ENCODE assay signal across 8 cellular contexts in the genomic region with DNA sequence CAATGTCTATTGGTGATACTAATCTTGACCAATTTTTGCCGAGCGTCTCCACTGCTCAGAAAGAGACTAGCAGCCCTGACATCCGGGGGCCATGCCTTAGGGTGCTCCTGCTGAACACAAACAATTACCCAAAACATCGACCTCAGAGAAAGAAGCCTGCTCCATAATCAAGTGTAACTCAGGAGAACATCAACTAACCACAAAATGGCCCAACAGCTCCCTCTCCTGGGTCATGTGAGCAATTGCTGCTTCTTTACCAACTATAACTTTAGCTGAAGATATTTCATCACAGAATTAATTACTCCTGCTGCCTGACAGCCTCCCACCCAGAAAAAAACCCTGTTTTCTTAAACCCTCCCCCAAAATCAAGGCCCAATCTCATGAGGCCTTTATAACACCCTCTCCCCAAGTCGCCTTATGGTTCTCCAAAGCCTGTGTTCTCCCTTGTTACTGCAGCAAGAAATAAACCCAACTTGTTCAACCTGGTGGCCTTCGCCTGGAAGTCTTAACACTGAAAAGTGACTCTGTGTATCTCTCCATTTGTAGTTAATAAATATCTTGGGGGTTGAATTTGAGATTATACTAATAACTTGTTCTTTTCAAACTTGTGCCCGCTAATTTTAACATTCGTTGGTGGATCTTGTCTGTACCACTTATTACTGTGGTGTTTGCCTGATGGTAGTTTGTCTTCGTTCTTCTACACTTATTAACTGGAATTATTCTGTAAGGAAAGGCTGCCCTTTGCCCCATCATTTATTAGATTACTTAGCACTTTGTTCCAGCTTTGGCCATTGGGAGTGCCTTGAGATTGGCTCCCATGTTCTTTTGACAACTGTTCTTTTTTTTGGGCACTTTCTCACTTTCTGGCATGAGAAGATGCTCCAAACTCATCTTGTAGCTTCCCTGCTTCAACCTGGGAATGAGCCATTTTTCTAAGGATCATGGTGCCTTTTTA.
DNase-seq lines count a peak whose midpoint lies in the region; ATAC-seq lines count a peak whose summit lies in the region.

No MANE protein-coding gene starts in this region.

- ATAC-seq in HG02798 (IDR thresholded peaks at IDR 0.05; ENCODE audit: poor library complexity, unreplicated experiment), result peak; percentile 61
- ATAC-seq in HG02938 (IDR thresholded peaks at IDR 0.05; ENCODE audit: unreplicated experiment), result no peak

- DNase-seq in DMS114 treated with DMSO at 0.1 percent for 48 hours (lab: John Stamatoyannopoulos, UW; ENCODE audit: unreplicated experiment), result peak; percentile 64
- peak; percentile 49 for DNase-seq in NCI-H226
- peak; percentile 52 for DNase-seq in activated CD4-positive, CD25-positive, alpha-beta regulatory T cell treated with anti-CD3 and anti-CD28 coated beads, Interleukin-2, amount 50 U/mL, for 16 hours (ENCODE audit: low read depth, low spot score)
- DNase-seq in central memory CD4-positive, alpha-beta T cell, result peak; percentile 68
- DNase-seq in kidney glomerular epithelial cell (lab: John Stamatoyannopoulos, UW), result peak; percentile 70
- peak; percentile 68 for DNase-seq in stimulated activated CD4-positive, alpha-beta T cell treated with anti-CD3 and anti-CD28 coated beads, Interleukin-1b, Interleukin-23, amount 100 ng/mL, for 48 hours
